In the genomic region with DNA sequence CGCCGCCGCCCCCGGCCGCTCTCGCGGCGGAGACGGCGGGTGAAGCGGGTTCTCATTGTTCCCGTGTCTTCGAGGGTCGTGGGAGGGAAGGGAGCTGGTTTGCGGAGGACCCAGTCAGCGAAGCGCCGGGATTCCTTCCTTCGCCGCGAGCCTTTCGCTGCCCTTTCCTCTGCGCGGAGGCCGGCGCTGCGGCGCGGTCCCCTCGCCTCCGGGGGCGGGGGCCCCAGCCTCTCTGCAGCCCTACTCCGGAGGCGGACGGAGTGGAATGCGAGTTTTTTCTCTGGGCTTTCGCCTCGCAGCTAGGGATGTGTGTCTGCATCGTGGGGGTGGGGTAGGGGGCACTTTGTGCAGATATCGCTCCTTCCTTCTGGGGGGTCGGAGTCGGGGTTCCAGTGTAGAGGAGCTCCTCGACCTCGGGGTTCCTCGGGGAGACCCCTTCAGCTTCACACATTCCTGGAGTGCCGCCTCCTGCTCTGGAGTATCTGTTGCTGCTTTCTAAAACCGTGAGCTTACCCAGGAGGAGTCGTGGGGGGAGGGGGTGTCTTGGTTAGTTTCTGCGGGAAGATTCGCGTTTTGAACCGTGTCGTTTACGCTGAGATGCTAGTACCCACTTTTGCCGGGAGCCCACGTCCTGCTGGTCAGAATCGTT, we compare ENCODE assay signal across 8 cellular contexts. TPM values are rescaled to one million over a fixed set of nuclear protein-coding genes. Genes with fewer than 3 reads are reported as not detected.
A peak's percentile ranks its signal among the peaks of the same experiment; 100 is the strongest.
DNase-seq lines count a peak whose midpoint lies in the region; ATAC-seq, FAIRE-seq and TF ChIP-seq lines count a peak whose summit lies in the region.

No MANE protein-coding gene starts in this region.

- no peaks in the 10 kb centered on the region for H3K9me3 ChIP-seq in GM12878 (replicated peaks; ENCODE audit: control insufficient read depth, insufficient read depth, low read length)
- no peaks in the 10 kb centered on the region for H3K9me3 ChIP-seq in iPS-15b (ENCODE audit: control insufficient read depth, insufficient read depth, low read length)
- no peaks in the 10 kb centered on the region for H3K9me3 ChIP-seq in skeletal muscle satellite cell (replicated peaks; ENCODE audit: low read length)

- H3K36me3 ChIP-seq in BJ (ENCODE audit: control insufficient read depth, insufficient read depth, low read length) (no peaks in the 10 kb centered on the region), GM12878 (ENCODE audit: control insufficient read depth in 2 of 2, insufficient read depth in 2 of 2, low read length in 1 of 2) (no peaks in the 10 kb centered on the region), iPS-15b (ENCODE audit: control insufficient read depth, insufficient read depth, low read length) (no peaks in the 10 kb centered on the region), skeletal muscle satellite cell (ENCODE audit: insufficient read depth, low read length) (no peaks in the 10 kb centered on the region)

- peaks cover 21% of the 10 kb centered on the region for H3K79me2 ChIP-seq in GM12878 (ENCODE audit: control insufficient read depth, insufficient read depth, low read length)

- H3K27me3 ChIP-seq in BJ (ENCODE audit: control insufficient read depth, insufficient read depth, low read length) (no peaks in the 10 kb centered on the region), GM12878 (replicated peaks in 1 of 2; ENCODE audit: control insufficient read depth in 2 of 2, insufficient read depth in 2 of 2, low read length in 1 of 2) (no peaks in the 10 kb centered on the region), iPS-15b (ENCODE audit: control insufficient read depth, insufficient read depth, low read length) (peaks cover 21% of the 10 kb centered on the region), skeletal muscle satellite cell (ENCODE audit: control insufficient read depth, insufficient read depth, low read length) (no peaks in the 10 kb centered on the region)

- BruUV-seq in GM12878 (replicated peaks; lab: Mats Ljungman, UMichigan) = no TSS peak

- H3K4me3 ChIP-seq in BJ (ENCODE audit: low read depth, low read length) = peak overlapping the region; percentile 77
- peak overlapping the region; percentile 73 for H3K4me3 ChIP-seq in GM12878
- peak overlapping the region; percentile 89 for H3K4me3 ChIP-seq in iPS-15b (ENCODE audit: low read depth, low read length)
- peak overlapping the region; percentile 89 for H3K4me3 ChIP-seq in skeletal muscle satellite cell (ENCODE audit: low read length)

- under 1% methylated on average over 56 of the region's 57 CpGs for WGBS in GM12878 (ENCODE audit: insufficient coverage, insufficient replicate concordance, low lambda C conversion rate, missing lambda C conversion rate)

- H3K9ac ChIP-seq in GM12878 (ENCODE audit: control insufficient read depth, insufficient read depth, low read length) (peak overlapping the region; percentile 80), iPS-15b (ENCODE audit: low read depth, low read length) (peak overlapping the region; percentile 92), skeletal muscle satellite cell (ENCODE audit: low read depth, low read length) (peak overlapping the region; percentile 84)

- H3K4me2 ChIP-seq in GM12878 (ENCODE audit: control insufficient read depth, insufficient read depth) (peak overlapping the region; percentile 46), skeletal muscle satellite cell (ENCODE audit: low read length) (peak overlapping the region; percentile 89)

- no peak for TF ChIP-seq POLR2A in GM12878 (IDR thresholded peaks at IDR 0.05; ENCODE audit: low read depth, low read length)

- peak overlapping the region; percentile 90 for H2AFZ ChIP-seq in GM12878 (ENCODE audit: control insufficient read depth, low read depth, low read length)

- ATAC-seq in GM19025 (IDR thresholded peaks at IDR 0.05; ENCODE audit: low read depth, unreplicated experiment) = peak; percentile 23
- peak; percentile 24 for ATAC-seq in HG03280 (IDR thresholded peaks at IDR 0.05; ENCODE audit: unreplicated experiment)
- peak; percentile 70 for ATAC-seq in GM12878

- intact Hi-C loops in GM12878 (cut with micrococcal nuclease; ENCODE audit: unreplicated experiment) = loop anchor here (2.0 to 5.0 kb wide), 2 partner anchors 111 to 271 kb away; a partner anchor contains a TSS

- SMC1A ChIA-PET in GM12878 (lab: Charles Lee; ENCODE audit: uncharacterized antibody, unreplicated experiment) = interaction anchor here (0.7 to 3.6 kb wide), 11 partner anchors 11 to 290 kb away, joined by 3 to 15 read pairs (median 4); a partner anchor contains a TSS

- TF ChIP-seq CTCF in BJ (IDR thresholded peaks at IDR 0.05; ENCODE audit: insufficient read depth, low read depth, low read length) (no peak), RWPE1 (conservative IDR thresholded peaks at IDR 0.05; ENCODE audit: low read depth) (no peak), GM12878 (IDR thresholded peaks at IDR 0.05 in 2 of 3, conservative IDR thresholded peaks at IDR 0.05 in 1 of 3; ENCODE audit: control insufficient read depth in 2 of 3, extremely low read depth in 1 of 3, insufficient read depth in 1 of 3, low read depth in 3 of 3, low read length in 3 of 3) (no peak)

- CTCF ChIA-PET in BJ (lab: Yijun Ruan, JAX) (interaction anchor here (1.7 to 2.9 kb wide), 3 partner anchors 11 to 124 kb away, joined by 6 to 7 read pairs (median 6); no protein-coding TSS in a partner anchor), RWPE1 (lab: Yijun Ruan, JAX) (interaction anchor here (0.7 kb wide), 1 partner anchor 123 kb away, joined by 5 read pairs; no protein-coding TSS in a partner anchor), GM12878 (lab: Yijun Ruan, JAX) (interaction anchor here (0.6 to 4.8 kb wide), 6 partner anchors 11 to 731 kb away, joined by 3 to 38 read pairs (median 3); no protein-coding TSS in a partner anchor)

- in situ Hi-C loops in GM12878 (cut with MboI) = no loop called here

- RAD21 ChIA-PET in GM12878 (lab: Charles Lee; ENCODE audit: unreplicated experiment) = interaction anchor here (0.6 to 5.2 kb wide), 8 partner anchors 10 to 235 kb away, joined by 3 to 35 read pairs (median 4); a partner anchor contains a TSS

- no peak for FAIRE-seq in GM12878 (lab: Jason Lieb, UNC)

- H4K20me1 ChIP-seq in GM12878 (ENCODE audit: control insufficient read depth, insufficient read depth) = no peaks in the 10 kb centered on the region

- POLR2A ChIA-PET in BJ (lab: Charles Lee) = interaction anchor here (0.6 to 0.7 kb wide), 2 partner anchors 167 to 659 kb away, joined by 3 read pairs; a partner anchor contains a TSS
- POLR2A ChIA-PET in RWPE1 (lab: Yijun Ruan, JAX; ENCODE audit: low non-redundant PET) = no interaction called here
- POLR2A ChIA-PET in GM12878 (lab: Charles Lee) = interaction anchor here (0.6 to 2.2 kb wide), 8 partner anchors 10 to 295 kb away, joined by 3 to 8 read pairs (median 5); no protein-coding TSS in a partner anchor

- peak overlapping the region; percentile 81 for H3K27ac ChIP-seq in RWPE1
- no peak overlapping the region for H3K27ac ChIP-seq in GM12878 (ENCODE audit: control insufficient read depth, insufficient read depth)

- DNase-seq in BJ (ENCODE audit: low read depth) = no peak
- peak; percentile 60 for DNase-seq in RWPE1 (ENCODE audit: low spot score)
- DNase-seq in GM12878 (ENCODE audit: low read depth, low spot score) = no peak
- DNase-seq in NCI-H2029 (lab: John Stamatoyannopoulos, UW) = no peak

- TF ChIP-seq RAD21 in GM12878 (IDR thresholded peaks at IDR 0.05; ENCODE audit: insufficient read depth, low read depth, low read length) = no peak

- H3K4me1 ChIP-seq in GM12878 (ENCODE audit: control insufficient read depth, insufficient read depth, low read length) = no peaks in the 10 kb centered on the region
- peaks cover 22% of the 10 kb centered on the region for H3K4me1 ChIP-seq in iPS-15b (ENCODE audit: control insufficient read depth, insufficient read depth, low read length)
- H3K4me1 ChIP-seq in skeletal muscle satellite cell (ENCODE audit: control insufficient read depth, insufficient read depth, low read length) = peaks cover 14% of the 10 kb centered on the region

- TF ChIP-seq EP300 in GM12878 (IDR thresholded peaks at IDR 0.05; ENCODE audit: borderline replicate concordance in 1 of 2, control insufficient read depth in 1 of 2, low read depth in 2 of 2, low read length in 2 of 2) = no peak

TF ChIP-seq in GM12878, 131 proteins besides CTCF, POLR2A, EP300 and RAD21:
- TF ChIP-seq ZNF622 (IDR thresholded peaks at IDR 0.05) = no peak
- TF ChIP-seq YY1 (IDR thresholded peaks at IDR 0.05; ENCODE audit: low read depth, low read length) = peak; percentile 59; the same call in 1 of the 2 replicates
- TF ChIP-seq RUNX3 (IDR thresholded peaks at IDR 0.05; ENCODE audit: low read length) = 0 out of 2 replicates have a peak, but pooled peaks have one; percentile 11
- TF ChIP-seq SIN3A (IDR thresholded peaks at IDR 0.05; ENCODE audit: low read depth, low read length) = 0 out of 2 replicates have a peak, but pooled peaks have one; percentile 61
- peak; percentile 55; the same call in 1 of the 2 replicates for TF ChIP-seq PML (IDR thresholded peaks at IDR 0.05; ENCODE audit: low read length)

RNA-seq across cellular contexts. Expression of a gene that starts 0.6 kb away (rescaled TPM):
- polyA plus RNA-seq in BJ (2011; rRNA removed) = 12.6 and 27.9 TPM in 2 replicates
- polyA minus RNA-seq in BJ (2011; rRNA and poly(A)+ RNA removed) = 18.2 and 21.9 TPM in 2 replicates
- 11.2 and 11.7 TPM in 2 replicates for total RNA-seq in GM12878 (2013; cell fraction: nucleolus; rRNA removed)
- 10.8 and 12.9 TPM in 2 replicates for total RNA-seq in GM12878 (2014; rRNA removed)
- total RNA-seq in GM12878 (2014; rRNA removed; fragmentation: Illumina TruSeq; extraction: Trizol) = 15.8 and 16.2 TPM in 2 replicates
- total RNA-seq in GM12878 (2021) = 17.3 and 20.0 TPM in 2 replicates
- polyA plus RNA-seq in GM12878 (2011; ENCODE audit: low read depth) = 6.0 TPM
- polyA plus RNA-seq in GM12878 (2011; rRNA removed) = 36.3 and 47.2 TPM in 2 replicates
- 15.9 and 16.7 TPM in 2 replicates for polyA plus RNA-seq in GM12878 (2011; cell fraction: cytosol; rRNA removed)
- 8.9 and 12.2 TPM in 2 replicates for polyA plus RNA-seq in GM12878 (2011; cell fraction: nucleus; rRNA removed)
- 8.5 and 9.4 TPM in 2 replicates for polyA plus RNA-seq in GM12878 (2012)
- polyA plus RNA-seq in GM12878 (2014; fragmentation: Illumina TruSeq; extraction: Trizol) = 26.6 and 34.6 TPM in 2 replicates
- 1 to 10 TPM; 4.8 to 5.2 TPM for polyA plus RNA-seq in GM12878 (2014; fragmentation: Nextera tagmentation; extraction: Ambion mirVana)
- polyA plus RNA-seq in GM12878 (2014; rRNA removed) = 14.2 and 14.5 TPM in 2 replicates
- 10 to 100 TPM; 14.3 to 16.9 TPM for polyA plus RNA-seq in GM12878 (2016; fragmentation: Nextera tagmentation; extraction: Ambion mirVana)
- 31.6 and 84.8 TPM in 2 replicates for polyA minus RNA-seq in GM12878 (2011; rRNA and poly(A)+ RNA removed)
- polyA minus RNA-seq in GM12878 (2011; cell fraction: cytosol; rRNA and poly(A)+ RNA removed) = 14.7 and 33.5 TPM in 2 replicates
- 4.6 and 10.3 TPM in 2 replicates for polyA minus RNA-seq in GM12878 (2011; cell fraction: nucleus; rRNA and poly(A)+ RNA removed)
- 16.4 and 18.8 TPM in 2 replicates for total RNA-seq in skeletal muscle satellite cell (2012; rRNA removed)
